ENCODE assay signal across 23 cellular contexts in the genomic region with DNA sequence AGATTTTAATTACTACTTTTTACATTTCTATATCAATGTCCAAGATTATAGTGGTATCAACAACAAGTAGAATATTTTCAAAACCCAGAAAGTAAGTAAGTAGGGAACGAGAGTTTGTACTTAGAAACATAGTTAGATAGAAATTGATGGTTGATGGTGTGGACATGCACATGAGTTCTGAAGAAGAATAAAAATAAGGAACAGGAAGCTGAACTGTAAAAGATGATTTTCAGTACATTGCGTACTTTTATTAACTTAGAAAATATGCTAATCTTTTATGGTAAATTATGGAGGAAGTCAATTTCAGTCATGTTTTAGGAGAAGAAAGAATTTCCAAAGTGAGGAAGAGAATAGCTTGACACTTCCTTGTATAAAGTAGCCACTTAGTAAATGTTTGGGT. TPM values are rescaled to one million over a fixed set of nuclear protein-coding genes. Genes with fewer than 3 reads are reported as not detected.
A peak's percentile ranks its signal among the peaks of the same experiment; 100 is the strongest.
DNase-seq lines count a peak whose midpoint lies in the region; ATAC-seq and TF ChIP-seq lines count a peak whose summit lies in the region.
"Had no signal": no experiment of that assay in that cellular context is flagged by ENCODE, and none has a peak within 500 bp of the region (broad histone marks: within the 10 kb centered on the region; RNA-seq: fewer than 3 reads in every experiment).

No MANE protein-coding gene starts in this region.

- no peak for TF ChIP-seq POLR2A in adrenal gland (IDR thresholded peaks at IDR 0.05)

- peaks cover 18% of the 10 kb centered on the region for H3K9me3 Mint-ChIP-seq in T-helper 2 cell treated with Interferon-gamma antibody and Interleukin-4, amounts not matched to agents 5 μg/mL and 100 μg/mL, for 36 hours
- H3K9me3 Mint-ChIP-seq in IgD-negative memory B cell: no peaks in the 10 kb centered on the region
- no peaks in the 10 kb centered on the region for H3K9me3 Mint-ChIP-seq in natural killer cell treated with Interleukin-12 subunit alpha and Interleukin-12 subunit beta and Interleukin-15 and Interleukin-18, amount 100 ng/mL, for 72 hours

- intact Hi-C loops in adrenal gland (cut with DNase I): loop anchor here in 1 of 2 donors (5.0 kb wide), 1 partner anchor 167 kb away; no protein-coding TSS in a partner anchor

- no peak for TF ChIP-seq CTCF in adrenal gland (IDR thresholded peaks at IDR 0.05)

- no peak for DNase-seq in T-helper 2 cell treated with Interferon-gamma antibody and Interleukin-4, amounts not matched to agents 5 μg/mL and 100 μg/mL, for 36 hours (ENCODE audit: low spot score)
- DNase-seq in T-helper 2 cell (no peak), adrenal gland (no peak), DMS53 treated with DMSO at 0.1 percent for 48 hours (lab: John Stamatoyannopoulos, UW; ENCODE audit: unreplicated experiment) (no peak), NCI-H748 treated with DMSO at 0.1 percent for 48 hours (lab: John Stamatoyannopoulos, UW) (no peak), midbrain (lab: John Stamatoyannopoulos, UW) (no peak)
- DNase-seq in natural killer cell treated with Interleukin-12 subunit alpha and Interleukin-12 subunit beta and Interleukin-15 and Interleukin-18, amount 100 ng/mL, for 72 hours (ENCODE audit: low spot score): no peak
- DNase-seq: activated naive CD8-positive, alpha-beta T cell treated with anti-CD3 and anti-CD28 coated beads, Interleukin-2, amount 10 ng/mL, durations not matched to agents 7 days and 5 days; effector memory CD8-positive, alpha-beta T cell; mucosa of descending colon; NCI-H2081 treated with DMSO at 0.1 percent for 48 hours; NCI-H510A treated with DMSO at 0.1 percent for 48 hours; pancreas; PC-9; stimulated activated naive CD4-positive, alpha-beta T cell treated with Interleukin-2 at 50 U/mL for 16 hours had no signal

- H3K4me3 ChIP-seq in adrenal gland: no peak overlapping the region
- H3K4me3 ChIP-seq: cardiac muscle cell, hepatocyte, mucosa of descending colon, pancreas, PC-9, smooth muscle cell had no signal

- H3K27ac Mint-ChIP-seq in T-helper 2 cell treated with Interferon-gamma antibody and Interleukin-4, amounts not matched to agents 5 μg/mL and 100 μg/mL, for 36 hours: peak overlapping the region; percentile 62
- H3K27ac Mint-ChIP-seq in IgD-negative memory B cell: peak overlapping the region; percentile 84 to 94 (median 85)
- peak overlapping the region; percentile 39 to 82 for H3K27ac Mint-ChIP-seq in natural killer cell treated with Interleukin-12 subunit alpha and Interleukin-12 subunit beta and Interleukin-15 and Interleukin-18, amount 100 ng/mL, for 72 hours

- H3K4me3 Mint-ChIP-seq in T-helper 2 cell treated with Interferon-gamma antibody and Interleukin-4, amounts not matched to agents 5 μg/mL and 100 μg/mL, for 36 hours: peak overlapping the region; percentile 3
- peak overlapping the region in 3 of 4 donors; percentile 46 to 70 (median 52) for H3K4me3 Mint-ChIP-seq in IgD-negative memory B cell
- H3K4me3 Mint-ChIP-seq in natural killer cell treated with Interleukin-12 subunit alpha and Interleukin-12 subunit beta and Interleukin-15 and Interleukin-18, amount 100 ng/mL, for 72 hours: no peak overlapping the region
- H3K4me3 Mint-ChIP-seq: activated naive CD8-positive, alpha-beta T cell treated with anti-CD3 and anti-CD28 coated beads, Interleukin-2, amount 10 ng/mL, durations not matched to agents 7 days and 5 days had no signal

- H3K27me3 ChIP-seq in adrenal gland: no peaks in the 10 kb centered on the region
- H3K27me3 ChIP-seq: cardiac muscle cell, hepatocyte, pancreas had no signal

- H3K36me3 ChIP-seq in adrenal gland (replicated peaks in 1 of 2): no peaks in the 10 kb centered on the region
- H3K36me3 ChIP-seq: cardiac muscle cell, pancreas had no signal

- peak overlapping the region in 3 of 5 donors; percentile 37 to 80 (median 43) for H3K27ac ChIP-seq in adrenal gland
- H3K27ac ChIP-seq: C4-2B, cardiac muscle cell, hepatocyte, pancreas, PC-9 had no signal

- no peaks in the 10 kb centered on the region for H3K27me3 Mint-ChIP-seq in T-helper 2 cell treated with Interferon-gamma antibody and Interleukin-4, amounts not matched to agents 5 μg/mL and 100 μg/mL, for 36 hours (ENCODE audit: low read depth)
- H3K27me3 Mint-ChIP-seq in IgD-negative memory B cell: no peaks in the 10 kb centered on the region
- no peaks in the 10 kb centered on the region for H3K27me3 Mint-ChIP-seq in natural killer cell treated with Interleukin-12 subunit alpha and Interleukin-12 subunit beta and Interleukin-15 and Interleukin-18, amount 100 ng/mL, for 72 hours
- H3K27me3 Mint-ChIP-seq: activated naive CD8-positive, alpha-beta T cell treated with anti-CD3 and anti-CD28 coated beads, Interleukin-2, amount 10 ng/mL, durations not matched to agents 7 days and 5 days; effector memory CD8-positive, alpha-beta T cell had no signal

- H3K9me3 ChIP-seq in adrenal gland (replicated peaks in 1 of 3): peaks cover 0 to 3% (median 0%) of the 10 kb centered on the region in 3 donors
- H3K9me3 ChIP-seq: mucosa of descending colon, pancreas had no signal

- no peak for ATAC-seq in natural killer cell treated with Interleukin-12 subunit alpha and Interleukin-12 subunit beta and Interleukin-15 and Interleukin-18, amount 100 ng/mL, for 72 hours
- ATAC-seq: effector memory CD8-positive, alpha-beta T cell had no signal

- WGBS in adrenal gland, 4 donors: 77 to 85% (median 79%) methylated on average over 2 of the region's 2 CpGs

- peaks cover 44% of the 10 kb centered on the region for H3K36me3 Mint-ChIP-seq in T-helper 2 cell treated with Interferon-gamma antibody and Interleukin-4, amounts not matched to agents 5 μg/mL and 100 μg/mL, for 36 hours (ENCODE audit: low read depth)
- H3K36me3 Mint-ChIP-seq in IgD-negative memory B cell: peaks cover 7% of the 10 kb centered on the region
- H3K36me3 Mint-ChIP-seq in natural killer cell treated with Interleukin-12 subunit alpha and Interleukin-12 subunit beta and Interleukin-15 and Interleukin-18, amount 100 ng/mL, for 72 hours: peaks cover 7% of the 10 kb centered on the region

- H3K4me1 Mint-ChIP-seq in T-helper 2 cell treated with Interferon-gamma antibody and Interleukin-4, amounts not matched to agents 5 μg/mL and 100 μg/mL, for 36 hours (ENCODE audit: low read depth): peaks cover 50% of the 10 kb centered on the region
- peaks cover 39 to 50% (median 50%) of the 10 kb centered on the region in 3 donors for H3K4me1 Mint-ChIP-seq in IgD-negative memory B cell
- H3K4me1 Mint-ChIP-seq in natural killer cell treated with Interleukin-12 subunit alpha and Interleukin-12 subunit beta and Interleukin-15 and Interleukin-18, amount 100 ng/mL, for 72 hours (ENCODE audit: low read depth in 2 of 2): peaks cover 59 to 64% of the 10 kb centered on the region in 2 donors

- peaks cover 0 to 6% of the 10 kb centered on the region in 2 donors for H3K4me1 ChIP-seq in adrenal gland (replicated peaks in 1 of 2)
- H3K4me1 ChIP-seq: pancreas had no signal

RNA-seq across cellular contexts. Expression of a gene that starts 12.3 kb away (rescaled TPM):
- 58.6 TPM for polyA plus RNA-seq in IgD-negative memory B cell
- under 1 TPM in 1 of 8 donors, not detected in 7; 0.78 TPM for total RNA-seq in adrenal gland
- polyA plus RNA-seq in adrenal gland: under 1 TPM in 1 of 3 donors, not detected in 2; 0.03 TPM
- 10 to 100 TPM; 13.0 to 20.6 TPM for total RNA-seq in natural killer cell treated with Interleukin-12 subunit alpha and Interleukin-12 subunit beta and Interleukin-15 and Interleukin-18, amount 100 ng/mL, for 72 hours
- total RNA-seq: A172, cardiac muscle cell, hepatocyte, kidney epithelial cell, PC-9, smooth muscle cell had no signal
- polyA plus RNA-seq: hepatocyte, smooth muscle cell, urinary bladder had no signal

RNA-seq across cellular contexts. Expression of a gene that starts 36.7 kb away (rescaled TPM):
- 494 TPM for polyA plus RNA-seq in IgD-negative memory B cell
- total RNA-seq in adrenal gland: 10 to 100 TPM in 3 of 8 donors, 1 to 10 TPM in 5; 4.5 to 15.0 (median 9.2) TPM
- 10 to 100 TPM in 1 of 3 donors, 1 to 10 TPM in 2; 4.2 to 12.8 (median 5.5) TPM for polyA plus RNA-seq in adrenal gland
- 10 to 100 TPM in 1 of 2 donors, 1 to 10 TPM in 1; 5.4 to 10.2 TPM for total RNA-seq in natural killer cell treated with Interleukin-12 subunit alpha and Interleukin-12 subunit beta and Interleukin-15 and Interleukin-18, amount 100 ng/mL, for 72 hours
- total RNA-seq: A172, PC-9 had no signal

Comparison
In these comparisons a context has a peak if more than half of its experiments do, and no peak if none do; other contexts are left out.
1. RNA of a gene that starts 12.3 kb away (total RNA-seq): 13.0 to 20.6 TPM in natural killer cell treated with Interleukin-12 subunit alpha and Interleukin-12 subunit beta and Interleukin-15 and Interleukin-18, amount 100 ng/mL, for 72 hours; 0.78 TPM in adrenal gland; every median in the first group is over 4 times any median in the second.
2. Peak in every context shown above with its lines, with median percentiles within 50 percentile points of each other: H3K27ac Mint-ChIP-seq.